Comparison of ENCODE assay signal across 19 cellular contexts in genomic region chr4:3436048-3436797, GRCh38. TPM values are rescaled to one million over a fixed set of nuclear protein-coding genes. Genes with fewer than 3 reads are reported as not detected.
A peak's percentile ranks its signal among the peaks of the same experiment; 100 is the strongest.
DNase-seq lines count a peak whose midpoint lies in the region; ATAC-seq, FAIRE-seq and TF ChIP-seq lines count a peak whose summit lies in the region.
"Had no signal": no experiment of that assay in that cellular context is flagged by ENCODE, and none has a peak within 500 bp of the region (broad histone marks: within the 10 kb centered on the region; RNA-seq: fewer than 3 reads in every experiment).

No MANE protein-coding gene starts in this region.

- no peak for TF ChIP-seq CTCF in kidney (IDR thresholded peaks at IDR 0.05; ENCODE audit: borderline replicate concordance, extremely low read depth, insufficient read depth)

- no peaks in the 10 kb centered on the region for H3K9me3 ChIP-seq in kidney (ENCODE audit: control insufficient read depth in 1 of 2, low read length in 2 of 2)
- H3K9me3 ChIP-seq: gastroesophageal sphincter, pancreas had no signal

- H3K27me3 Mint-ChIP-seq in activated naive CD4-positive, alpha-beta T cell treated with anti-CD3 and anti-CD28 coated beads, Interleukin-2, amount 10 ng/mL, durations not matched to agents 7 days and 5 days: no peaks in the 10 kb centered on the region
- H3K27me3 Mint-ChIP-seq in activated CD4-positive, alpha-beta memory T cell treated with anti-CD3 and anti-CD28 coated beads, Interleukin-2, amount 10 ng/mL, durations not matched to agents 7 days and 5 days: no peaks in the 10 kb centered on the region
- H3K27me3 Mint-ChIP-seq in activated T-cell treated with anti-CD3 and anti-CD28 coated beads, Interleukin-2, amount 50 U/mL, for 72 hours (ENCODE audit: low read depth): no peaks in the 10 kb centered on the region
- H3K27me3 Mint-ChIP-seq: activated naive CD8-positive, alpha-beta T cell; T-cell had no signal

- no peak overlapping the region for H3K9ac ChIP-seq in kidney (ENCODE audit: low read length in 2 of 2)

- peak overlapping the region; percentile 24 for H3K27ac Mint-ChIP-seq in activated naive CD4-positive, alpha-beta T cell treated with anti-CD3 and anti-CD28 coated beads, Interleukin-2, amount 10 ng/mL, durations not matched to agents 7 days and 5 days
- no peak overlapping the region for H3K27ac Mint-ChIP-seq in activated CD4-positive, alpha-beta memory T cell treated with anti-CD3 and anti-CD28 coated beads, Interleukin-2, amount 10 ng/mL, durations not matched to agents 7 days and 5 days
- H3K27ac Mint-ChIP-seq in activated T-cell treated with anti-CD3 and anti-CD28 coated beads, Interleukin-2, amount 50 U/mL, for 72 hours: no peak overlapping the region
- H3K27ac Mint-ChIP-seq: activated naive CD8-positive, alpha-beta T cell; T-cell had no signal

- H3K36me3 Mint-ChIP-seq in activated naive CD4-positive, alpha-beta T cell treated with anti-CD3 and anti-CD28 coated beads, Interleukin-2, amount 10 ng/mL, durations not matched to agents 7 days and 5 days: no peaks in the 10 kb centered on the region
- H3K36me3 Mint-ChIP-seq in activated CD4-positive, alpha-beta memory T cell treated with anti-CD3 and anti-CD28 coated beads, Interleukin-2, amount 10 ng/mL, durations not matched to agents 7 days and 5 days (ENCODE audit: low read depth): no peaks in the 10 kb centered on the region
- H3K36me3 Mint-ChIP-seq in activated T-cell treated with anti-CD3 and anti-CD28 coated beads, Interleukin-2, amount 50 U/mL, for 72 hours (ENCODE audit: insufficient read depth in 2 of 2): no peaks in the 10 kb centered on the region
- H3K36me3 Mint-ChIP-seq: activated naive CD8-positive, alpha-beta T cell; T-cell had no signal

- H3K4me1 Mint-ChIP-seq in activated naive CD4-positive, alpha-beta T cell treated with anti-CD3 and anti-CD28 coated beads, Interleukin-2, amount 10 ng/mL, durations not matched to agents 7 days and 5 days: no peaks in the 10 kb centered on the region
- H3K4me1 Mint-ChIP-seq in activated CD4-positive, alpha-beta memory T cell treated with anti-CD3 and anti-CD28 coated beads, Interleukin-2, amount 10 ng/mL, durations not matched to agents 7 days and 5 days: peaks cover 5% of the 10 kb centered on the region
- H3K4me1 Mint-ChIP-seq in activated T-cell treated with anti-CD3 and anti-CD28 coated beads, Interleukin-2, amount 50 U/mL, for 72 hours (ENCODE audit: low read depth): no peaks in the 10 kb centered on the region
- H3K4me1 Mint-ChIP-seq: T-cell had no signal

- no peak for DNase-seq in activated naive CD4-positive, alpha-beta T cell treated with anti-CD3 and anti-CD28 coated beads, Interleukin-2, amount 10 ng/mL, durations not matched to agents 7 days and 5 days
- DNase-seq in activated naive CD4-positive, alpha-beta T cell treated with Interleukin-2 at 50 U/mL for 16 hours: no peak
- peak; percentile 40 for DNase-seq in kidney
- no peak for DNase-seq in activated CD4-positive, alpha-beta memory T cell treated with anti-CD3 and anti-CD28 coated beads, Interleukin-2, amount 10 ng/mL, durations not matched to agents 7 days and 5 days
- no peak for DNase-seq in activated T-cell treated with anti-CD3 and anti-CD28 coated beads, Interleukin-2, amount 50 U/mL, for 72 hours
- DNase-seq: activated CD4-positive, CD25-positive, alpha-beta regulatory T cell; activated CD8-positive, alpha-beta memory T cell treated with anti-CD3 and anti-CD28 coated beads, Interleukin-2, amount 50 U/mL, for 4 hours; NCI-H187; NCI-H524 treated with DMSO at 0.1 percent for 48 hours; T-cell had no signal

- no peaks in the 10 kb centered on the region for H3K9me3 Mint-ChIP-seq in activated naive CD4-positive, alpha-beta T cell treated with anti-CD3 and anti-CD28 coated beads, Interleukin-2, amount 10 ng/mL, durations not matched to agents 7 days and 5 days
- no peaks in the 10 kb centered on the region for H3K9me3 Mint-ChIP-seq in activated CD4-positive, alpha-beta memory T cell treated with anti-CD3 and anti-CD28 coated beads, Interleukin-2, amount 10 ng/mL, durations not matched to agents 7 days and 5 days
- no peaks in the 10 kb centered on the region for H3K9me3 Mint-ChIP-seq in activated T-cell treated with anti-CD3 and anti-CD28 coated beads, Interleukin-2, amount 50 U/mL, for 72 hours
- H3K9me3 Mint-ChIP-seq: T-cell had no signal

- intact Hi-C loops in kidney (cut with DNase I): no loop called here

- CTCF ChIA-PET in activated naive CD4-positive, alpha-beta T cell treated with anti-CD3 and anti-CD28 coated beads, Interleukin-2, amount 10 ng/mL, durations not matched to agents 7 days and 5 days (lab: Charles Lee): interaction anchor here (1.9 kb wide), 1 partner anchor 90 kb away, joined by 5 read pairs; no protein-coding TSS in a partner anchor
- CTCF ChIA-PET in activated CD4-positive, alpha-beta memory T cell treated with anti-CD3 and anti-CD28 coated beads, Interleukin-2, amount 10 ng/mL, durations not matched to agents 7 days and 5 days (lab: Charles Lee): no interaction called here

- POLR2A ChIA-PET in activated CD4-positive, alpha-beta memory T cell treated with anti-CD3 and anti-CD28 coated beads, Interleukin-2, amount 10 ng/mL, durations not matched to agents 7 days and 5 days (lab: Charles Lee): no interaction called here

- 82% methylated on average over 22 of the region's 22 CpGs for WGBS in urinary bladder

- H3K27ac ChIP-seq in kidney (ENCODE audit: low read depth in 2 of 2, low read length in 2 of 2) (no peak overlapping the region), urinary bladder (ENCODE audit: low read depth) (peak overlapping the region; percentile 26)
- H3K27ac ChIP-seq: gastroesophageal sphincter, pancreas, PC-9 had no signal

- H3K4me3 Mint-ChIP-seq in activated naive CD4-positive, alpha-beta T cell treated with anti-CD3 and anti-CD28 coated beads, Interleukin-2, amount 10 ng/mL, durations not matched to agents 7 days and 5 days: no peak overlapping the region
- H3K4me3 Mint-ChIP-seq in activated CD4-positive, alpha-beta memory T cell treated with anti-CD3 and anti-CD28 coated beads, Interleukin-2, amount 10 ng/mL, durations not matched to agents 7 days and 5 days: no peak overlapping the region
- H3K4me3 Mint-ChIP-seq in activated T-cell treated with anti-CD3 and anti-CD28 coated beads, Interleukin-2, amount 50 U/mL, for 72 hours: no peak overlapping the region
- H3K4me3 Mint-ChIP-seq: activated naive CD8-positive, alpha-beta T cell; T-cell had no signal

- H3K36me3 ChIP-seq in kidney (ENCODE audit: control insufficient read depth in 1 of 2, insufficient read depth in 2 of 2, low read length in 2 of 2) (peaks cover 0 to 3% of the 10 kb centered on the region in 2 donors), urinary bladder (ENCODE audit: insufficient read depth) (no peaks in the 10 kb centered on the region)
- H3K36me3 ChIP-seq: pancreas had no signal

- ATAC-seq in SK-N-SH treated with all-trans-retinoic acid at 6 μM for 48 hours: peak; percentile 4
- no peak for ATAC-seq in GM21423 (IDR thresholded peaks at IDR 0.05; ENCODE audit: unreplicated experiment)
- no peak for ATAC-seq in activated T-cell treated with anti-CD3 and anti-CD28 coated beads, Interleukin-2, amount 50 U/mL, for 72 hours (replicated peaks in 1 of 2)

- no peak overlapping the region for H3K4me3 ChIP-seq in kidney (ENCODE audit: low read length in 2 of 2)
- no peak overlapping the region for H3K4me3 ChIP-seq in urinary bladder (ENCODE audit: low read depth, low read length)
- H3K4me3 ChIP-seq: gastroesophageal sphincter, pancreas, PC-9 had no signal

- no peak for FAIRE-seq in kidney (lab: Jason Lieb, UNC)
- FAIRE-seq: D721Med, pancreas had no signal

- H3K4me1 ChIP-seq in kidney (ENCODE audit: control insufficient read depth in 1 of 2, insufficient read depth in 1 of 2, low read depth in 1 of 2, low read length in 2 of 2) (peaks cover 0 to 2% of the 10 kb centered on the region in 2 donors), urinary bladder (ENCODE audit: insufficient read depth) (no peaks in the 10 kb centered on the region)
- H3K4me1 ChIP-seq: pancreas had no signal

TF ChIP-seq in SK-N-SH treated with all-trans-retinoic acid at 6 μM for 48 hours, 23 proteins besides CTCF, POLR2A, EP300 and RAD21 (continues in another document):
- TF ChIP-seq ZFP30 (CRISPR knock-in tag; IDR thresholded peaks at IDR 0.05) (no peak), ARNTL (CRISPR knock-in tag; IDR thresholded peaks at IDR 0.05; ENCODE audit: borderline replicate concordance, low read depth) (no peak), ZC3H10 (CRISPR knock-in tag; IDR thresholded peaks at IDR 0.05) (no peak), ZFP3 (CRISPR knock-in tag; IDR thresholded peaks at IDR 0.05) (no peak), ZNF565 (CRISPR knock-in tag; conservative IDR thresholded peaks at IDR 0.05; ENCODE audit: low read depth) (no peak), ESRRG (CRISPR knock-in tag; IDR thresholded peaks at IDR 0.05) (no peak), PPARA (CRISPR knock-in tag; IDR thresholded peaks at IDR 0.05; ENCODE audit: borderline replicate concordance) (no peak)
- TF ChIP-seq, protein P1, sequence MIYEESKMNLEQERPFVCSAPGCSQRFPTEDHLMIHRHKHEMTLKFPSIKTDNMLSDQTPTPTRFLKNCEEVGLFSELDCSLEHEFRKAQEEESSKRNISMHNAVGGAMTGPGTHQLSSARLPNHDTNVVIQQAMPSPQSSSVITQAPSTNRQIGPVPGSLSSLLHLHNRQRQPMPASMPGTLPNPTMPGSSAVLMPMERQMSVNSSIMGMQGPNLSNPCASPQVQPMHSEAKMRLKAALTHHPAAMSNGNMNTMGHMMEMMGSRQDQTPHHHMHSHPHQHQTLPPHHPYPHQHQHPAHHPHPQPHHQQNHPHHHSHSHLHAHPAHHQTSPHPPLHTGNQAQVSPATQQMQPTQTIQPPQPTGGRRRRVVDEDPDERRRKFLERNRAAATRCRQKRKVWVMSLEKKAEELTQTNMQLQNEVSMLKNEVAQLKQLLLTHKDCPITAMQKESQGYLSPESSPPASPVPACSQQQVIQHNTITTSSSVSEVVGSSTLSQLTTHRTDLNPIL (CRISPR knock-in tag; IDR thresholded peaks at IDR 0.05; ENCODE audit: low read depth): no peak

RNA-seq across cellular contexts. Expression of gene HGFAC, which starts 5.5 kb away (rescaled TPM):
- total RNA-seq in kidney (1.6 TPM), urinary bladder (0.48 TPM)
- polyA plus RNA-seq in kidney (ENCODE audit: insufficient read depth, low read depth, low replicate concordance) (0.86 TPM), urinary bladder (0.46 TPM)
- total RNA-seq in activated CD4-positive, alpha-beta memory T cell treated with anti-CD3 and anti-CD28 coated beads, Interleukin-2, amount 10 ng/mL, durations not matched to agents 7 days and 5 days: not detected
- total RNA-seq in activated T-cell treated with anti-CD3 and anti-CD28 coated beads, Interleukin-2, amount 50 U/mL, for 72 hours: under 1 TPM; 0.51 to 0.62 TPM
- total RNA-seq: mononuclear cell had no signal

RNA-seq across cellular contexts. Expression of gene DOK7, which starts 26.9 kb away (rescaled TPM):
- 7.0 TPM for total RNA-seq in kidney
- 1.2 TPM for polyA plus RNA-seq in kidney (ENCODE audit: insufficient read depth, low read depth, low replicate concordance)
- total RNA-seq in urinary bladder: 2.2 TPM
- polyA plus RNA-seq in urinary bladder: 0.96 TPM
- total RNA-seq in activated CD4-positive, alpha-beta memory T cell treated with anti-CD3 and anti-CD28 coated beads, Interleukin-2, amount 10 ng/mL, durations not matched to agents 7 days and 5 days: not detected
- total RNA-seq in activated T-cell treated with anti-CD3 and anti-CD28 coated beads, Interleukin-2, amount 50 U/mL, for 72 hours: not detected
